In genomic region chr22:41355895-41356294, GRCh38 we compare ENCODE assay signal across 34 cellular contexts.
"Had no signal": no experiment of that assay in that cellular context is flagged by ENCODE, and none has a peak within 500 bp of the region (broad histone marks: within the 10 kb centered on the region; RNA-seq: fewer than 3 reads in every experiment).

No MANE protein-coding gene starts in this region.

- DNase-seq: Karpas-422, Kasumi-1, MG63, MM.1S, MV-4-11, NCI-H1048, NCI-H1092, NCI-H1092 treated with DMSO at 0.1 percent for 48 hours, NCI-H1105, NCI-H1105 treated with DMSO at 0.1 percent for 48 hours, NCI-H1417, NCI-H1417 treated with DMSO at 0.1 percent for 48 hours, NCI-H1436, NCI-H1436 treated with DMSO at 0.1 percent for 48 hours, NCI-H146, NCI-H1694, NCI-H1694 treated with DMSO at 0.1 percent for 48 hours, NCI-H187, NCI-H187 treated with DMSO at 0.1 percent for 48 hours, NCI-H1930, NCI-H2029, NCI-H2029 treated with DMSO at 0.1 percent for 48 hours, NCI-H2081, NCI-H2081 treated with DMSO at 0.1 percent for 48 hours, NCI-H2107, NCI-H2171, NCI-H2171 treated with DMSO at 0.1 percent for 48 hours, NCI-H2227 treated with DMSO at 0.1 percent for 48 hours, NCI-H226, NCI-H345, NCI-H446, NCI-H446 treated with DMSO at 0.1 percent for 48 hours, NCI-H510A, NCI-H510A treated with DMSO at 0.1 percent for 48 hours had no signal
